Comparison of ENCODE assay signal across 12 cellular contexts in genomic region chr12:93879476-93880376, GRCh38.
DNase-seq lines count a peak whose midpoint lies in the region; ATAC-seq, FAIRE-seq and TF ChIP-seq lines count a peak whose summit lies in the region.
"Had no signal": no experiment of that assay in that cellular context is flagged by ENCODE, and none has a peak within 500 bp of the region (broad histone marks: within the 10 kb centered on the region; RNA-seq: fewer than 3 reads in every experiment).

No MANE protein-coding gene starts in this region.

- peaks cover 17% of the 10 kb centered on the region for H3K4me1 ChIP-seq in cardiac muscle cell (ENCODE audit: low read depth)
- H3K4me1 ChIP-seq: suprapubic skin had no signal

- DNase-seq in activated CD4-positive, alpha-beta T cell treated with anti-CD3 and anti-CD28 coated beads, Interleukin-2, amount 10 ng/mL, durations not matched to agents 24 days and 14 days: peak; percentile 54
- DNase-seq in activated CD4-positive, alpha-beta T cell treated with anti-CD3 and anti-CD28 coated beads for 1 hour: no peak
- DNase-seq in RCC 7860 (ENCODE audit: low spot score) (peak; percentile 52), cardiac muscle cell (ENCODE audit: low read depth in 1 of 2, low spot score in 1 of 2) (no peak), NCI-H345 (lab: John Stamatoyannopoulos, UW) (no peak)
- DNase-seq in stimulated activated effector memory CD8-positive, alpha-beta T cell treated with anti-CD3 and anti-CD28 coated beads, Interleukin-12 subunit alpha, Interleukin-12 subunit beta, amount 100 ng/mL, for 72 hours (ENCODE audit: low spot score in 2 of 2): peak in 1 of 2 donors; percentile 22
- no peak for DNase-seq in stimulated activated CD4-positive, alpha-beta T cell treated with anti-CD3 and anti-CD28 coated beads, Interleukin-4, amount 100 ng/mL, for 4 hours
- DNase-seq: activated effector memory CD4-positive, alpha-beta T cell treated with Interleukin-2 at 50 U/mL for 16 hours; dorsolateral prefrontal cortex; stimulated activated CD4-positive, alpha-beta T cell treated with anti-CD3 and anti-CD28 coated beads, Interleukin-4, amount 100 ng/mL, for 1 hour had no signal

- ATAC-seq in stimulated activated effector memory CD8-positive, alpha-beta T cell treated with anti-CD3 and anti-CD28 coated beads, Interleukin-12 subunit alpha, Interleukin-12 subunit beta, amount 100 ng/mL, for 72 hours: no peak
- ATAC-seq in HG02642 (IDR thresholded peaks at IDR 0.05; ENCODE audit: poor library complexity, unreplicated experiment): no peak

- peaks cover 32% of the 10 kb centered on the region for H3K9me3 Mint-ChIP-seq in activated CD4-positive, alpha-beta T cell treated with anti-CD3 and anti-CD28 coated beads, Interleukin-2, amount 10 ng/mL, durations not matched to agents 24 days and 14 days
- peaks cover 16% of the 10 kb centered on the region for H3K9me3 Mint-ChIP-seq in stimulated activated effector memory CD8-positive, alpha-beta T cell treated with anti-CD3 and anti-CD28 coated beads, Interleukin-12 subunit alpha, Interleukin-12 subunit beta, amount 100 ng/mL, for 72 hours

- no peaks in the 10 kb centered on the region for H3K27me3 ChIP-seq in cardiac muscle cell
- H3K27me3 ChIP-seq: suprapubic skin had no signal

- H3K36me3 ChIP-seq in cardiac muscle cell: no peaks in the 10 kb centered on the region
- H3K36me3 ChIP-seq: suprapubic skin had no signal

- peak overlapping the region; percentile 66 for H3K4me3 Mint-ChIP-seq in activated CD4-positive, alpha-beta T cell treated with anti-CD3 and anti-CD28 coated beads, Interleukin-2, amount 10 ng/mL, durations not matched to agents 24 days and 14 days
- H3K4me3 Mint-ChIP-seq in stimulated activated effector memory CD8-positive, alpha-beta T cell treated with anti-CD3 and anti-CD28 coated beads, Interleukin-12 subunit alpha, Interleukin-12 subunit beta, amount 100 ng/mL, for 72 hours: no peak overlapping the region

- H3K4me3 ChIP-seq in cardiac muscle cell: no peak overlapping the region
- H3K4me3 ChIP-seq: dorsolateral prefrontal cortex, suprapubic skin had no signal

- intact Hi-C loops in activated CD4-positive, alpha-beta T cell treated with anti-CD3 and anti-CD28 coated beads, Interleukin-2, amount 10 ng/mL, durations not matched to agents 24 days and 14 days (cut with micrococcal nuclease): loop anchor here (2.0 to 10.0 kb wide), 3 partner anchors 33 to 225 kb away; no protein-coding TSS in a partner anchor

- H3K27ac ChIP-seq in cardiac muscle cell: peak overlapping the region; percentile 34
- H3K27ac ChIP-seq: dorsolateral prefrontal cortex, suprapubic skin had no signal

- H3K27ac Mint-ChIP-seq in activated CD4-positive, alpha-beta T cell treated with anti-CD3 and anti-CD28 coated beads, Interleukin-2, amount 10 ng/mL, durations not matched to agents 24 days and 14 days: peak overlapping the region; percentile 87
- peak overlapping the region; percentile 8 for H3K27ac Mint-ChIP-seq in stimulated activated effector memory CD8-positive, alpha-beta T cell treated with anti-CD3 and anti-CD28 coated beads, Interleukin-12 subunit alpha, Interleukin-12 subunit beta, amount 100 ng/mL, for 72 hours

- H3K4me1 Mint-ChIP-seq in activated CD4-positive, alpha-beta T cell treated with anti-CD3 and anti-CD28 coated beads, Interleukin-2, amount 10 ng/mL, durations not matched to agents 24 days and 14 days: peaks cover 31% of the 10 kb centered on the region
- H3K4me1 Mint-ChIP-seq in stimulated activated effector memory CD8-positive, alpha-beta T cell treated with anti-CD3 and anti-CD28 coated beads, Interleukin-12 subunit alpha, Interleukin-12 subunit beta, amount 100 ng/mL, for 72 hours: peaks cover 13% of the 10 kb centered on the region

- peaks cover 12% of the 10 kb centered on the region for H3K36me3 Mint-ChIP-seq in activated CD4-positive, alpha-beta T cell treated with anti-CD3 and anti-CD28 coated beads, Interleukin-2, amount 10 ng/mL, durations not matched to agents 24 days and 14 days (ENCODE audit: low read depth)
- no peaks in the 10 kb centered on the region for H3K36me3 Mint-ChIP-seq in stimulated activated effector memory CD8-positive, alpha-beta T cell treated with anti-CD3 and anti-CD28 coated beads, Interleukin-12 subunit alpha, Interleukin-12 subunit beta, amount 100 ng/mL, for 72 hours

- no peaks in the 10 kb centered on the region for H3K27me3 Mint-ChIP-seq in activated CD4-positive, alpha-beta T cell treated with anti-CD3 and anti-CD28 coated beads, Interleukin-2, amount 10 ng/mL, durations not matched to agents 24 days and 14 days

- no peak for TF ChIP-seq CTCF in cardiac muscle cell (IDR thresholded peaks at IDR 0.05; ENCODE audit: low read depth, low read length)

- FAIRE-seq in RCC 7860 (lab: Jason Lieb, UNC): no peak

- no peaks in the 10 kb centered on the region for H3K9me3 ChIP-seq in cardiac muscle cell (ENCODE audit: low read depth)
- H3K9me3 ChIP-seq: suprapubic skin had no signal

Comparison
In these comparisons a context has a peak if more than half of its experiments do, and no peak if none do; other contexts are left out.
1. DNase-seq: peak in activated CD4-positive, alpha-beta T cell treated with anti-CD3 and anti-CD28 coated beads, Interleukin-2, amount 10 ng/mL, durations not matched to agents 24 days and 14 days (single experiment) and RCC 7860 (single experiment); none in activated CD4-positive, alpha-beta T cell treated with anti-CD3 and anti-CD28 coated beads for 1 hour (single experiment), cardiac muscle cell (0 of 2), stimulated activated CD4-positive, alpha-beta T cell treated with anti-CD3 and anti-CD28 coated beads, Interleukin-4, amount 100 ng/mL, for 4 hours (0 of 2) and NCI-H345 (single experiment).